Comparison of ENCODE assay signal across 8 cellular contexts in the genomic region with DNA sequence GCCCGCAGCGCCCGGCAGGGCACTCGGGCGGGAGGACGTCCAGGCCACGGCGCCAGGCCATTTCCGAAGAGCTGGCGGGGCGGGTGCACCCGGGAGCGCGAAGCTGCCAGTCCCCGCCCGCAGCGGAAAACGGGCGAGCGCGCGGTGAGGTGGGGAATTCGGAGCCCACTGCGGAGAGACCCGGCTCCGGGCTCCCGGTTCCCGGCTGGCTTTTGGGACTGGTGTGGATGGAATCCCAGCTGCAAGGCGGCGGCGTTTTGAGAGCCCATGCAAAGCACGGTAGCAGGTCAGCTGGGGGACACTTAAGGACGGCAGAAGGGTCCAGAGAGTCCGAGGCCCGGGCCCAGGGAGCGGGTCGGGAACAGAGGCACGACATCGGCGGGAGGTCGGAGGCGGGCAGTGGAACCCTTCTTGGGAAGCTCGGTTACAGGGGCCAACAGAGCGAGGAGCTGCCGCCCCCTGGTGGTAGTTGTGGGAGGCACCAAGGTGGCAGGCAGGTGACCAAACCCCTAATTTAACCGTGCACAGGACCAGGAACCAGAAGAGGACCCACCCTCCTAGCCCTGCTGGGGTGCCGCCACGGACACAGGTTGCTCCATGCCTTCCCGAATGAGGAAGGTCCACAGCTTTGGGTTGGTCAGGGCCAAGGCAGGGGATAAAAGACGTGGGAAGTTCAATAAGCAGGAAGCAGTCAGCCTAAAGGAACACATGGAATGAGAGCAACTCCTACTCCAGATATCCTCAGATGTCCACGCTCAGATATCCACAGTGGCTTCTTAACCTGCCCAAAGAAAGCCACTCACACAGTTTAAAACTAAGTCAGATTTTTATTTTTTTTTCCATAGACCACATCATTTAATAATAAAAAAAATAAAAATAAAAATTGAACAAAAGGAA. TPM values are rescaled to one million over a fixed set of nuclear protein-coding genes. Genes with fewer than 3 reads are reported as not detected.
DNase-seq lines count a peak whose midpoint lies in the region; ATAC-seq lines count a peak whose summit lies in the region.

No MANE protein-coding gene starts in this region.

- POLR2A ChIA-PET in activated CD4-positive, alpha-beta T cell treated with anti-CD3 and anti-CD28 coated beads, Interleukin-2, amount 10 ng/mL, durations not matched to agents 7 days and 5 days (lab: Charles Lee), result interaction anchor here (0.6 to 1.0 kb wide), 3 partner anchors 11 to 72 kb away, joined by 3 to 6 read pairs (median 4); no protein-coding TSS in a partner anchor

- peaks cover 33% of the 10 kb centered on the region for H3K36me3 Mint-ChIP-seq in activated CD4-positive, alpha-beta T cell treated with anti-CD3 and anti-CD28 coated beads, Interleukin-2, amount 10 ng/mL, durations not matched to agents 7 days and 5 days (ENCODE audit: low read depth)

- peaks cover 20% of the 10 kb centered on the region for H3K4me1 Mint-ChIP-seq in activated CD4-positive, alpha-beta T cell treated with anti-CD3 and anti-CD28 coated beads, Interleukin-2, amount 10 ng/mL, durations not matched to agents 7 days and 5 days

- DNase-seq in 8988T (peak; percentile 87), GM19238 (ENCODE audit: insufficient read length, low spot score) (peak; percentile 95), mesenteric fat pad (ENCODE audit: low spot score) (peak; percentile 94), NCI-H1417 treated with DMSO at 0.1 percent for 48 hours (lab: John Stamatoyannopoulos, UW) (no peak)
- DNase-seq in activated CD4-positive, alpha-beta T cell treated with anti-CD3 and anti-CD28 coated beads, Interleukin-2, amount 10 ng/mL, durations not matched to agents 7 days and 5 days, result peak; percentile 89
- peak; percentile 85 for DNase-seq in effector CD4-positive, alpha-beta T cell
- DNase-seq in stimulated activated CD8-positive, alpha-beta memory T cell treated with anti-CD3 and anti-CD28 coated beads, Interleukin-15, amount 100 ng/mL, for 48 hours (ENCODE audit: low read depth in 2 of 2), result peak; percentile 68 to 77

- ATAC-seq in HG03469 (IDR thresholded peaks at IDR 0.05; ENCODE audit: unreplicated experiment), result peak; percentile 39

- CTCF ChIA-PET in activated CD4-positive, alpha-beta T cell treated with anti-CD3 and anti-CD28 coated beads, Interleukin-2, amount 10 ng/mL, durations not matched to agents 7 days and 5 days (lab: Charles Lee), result interaction anchor here (0.5 to 4.3 kb wide), 43 partner anchors 9 to 1866 kb away, joined by 3 to 64 read pairs (median 5); a partner anchor contains a TSS

- peaks cover 8% of the 10 kb centered on the region for H3K27me3 Mint-ChIP-seq in activated CD4-positive, alpha-beta T cell treated with anti-CD3 and anti-CD28 coated beads, Interleukin-2, amount 10 ng/mL, durations not matched to agents 7 days and 5 days

- peak overlapping the region; percentile 68 for H3K27ac Mint-ChIP-seq in activated CD4-positive, alpha-beta T cell treated with anti-CD3 and anti-CD28 coated beads, Interleukin-2, amount 10 ng/mL, durations not matched to agents 7 days and 5 days

- H3K4me3 Mint-ChIP-seq in activated CD4-positive, alpha-beta T cell treated with anti-CD3 and anti-CD28 coated beads, Interleukin-2, amount 10 ng/mL, durations not matched to agents 7 days and 5 days, result peak overlapping the region; percentile 78

- H3K9me3 Mint-ChIP-seq in activated CD4-positive, alpha-beta T cell treated with anti-CD3 and anti-CD28 coated beads, Interleukin-2, amount 10 ng/mL, durations not matched to agents 7 days and 5 days, result no peaks in the 10 kb centered on the region

RNA-seq across cellular contexts. Expression of a gene that starts 0.7 kb away (rescaled TPM):
- total RNA-seq in activated CD4-positive, alpha-beta T cell treated with anti-CD3 and anti-CD28 coated beads, Interleukin-2, amount 10 ng/mL, durations not matched to agents 7 days and 5 days, result 1 to 10 TPM; 2.9 to 3.0 TPM
- total RNA-seq in mesenteric fat pad, result 2.4 TPM

RNA-seq across cellular contexts. Expression of a gene that starts 16.0 kb away (rescaled TPM):
- total RNA-seq in activated CD4-positive, alpha-beta T cell treated with anti-CD3 and anti-CD28 coated beads, Interleukin-2, amount 10 ng/mL, durations not matched to agents 7 days and 5 days, result under 1 TPM in 1 of 2 experiments, not detected in 1; 0.21 TPM
- not detected for total RNA-seq in mesenteric fat pad

RNA-seq across cellular contexts. Expression of a gene that starts 23.3 kb away (rescaled TPM):
- total RNA-seq in activated CD4-positive, alpha-beta T cell treated with anti-CD3 and anti-CD28 coated beads, Interleukin-2, amount 10 ng/mL, durations not matched to agents 7 days and 5 days, result 10 to 100 TPM; 60.4 to 60.7 TPM
- 113 TPM for total RNA-seq in mesenteric fat pad

RNA-seq across cellular contexts. Expression of a gene that starts 36.9 kb away (rescaled TPM):
- 100 to 1,000 TPM; 202 to 221 TPM for total RNA-seq in activated CD4-positive, alpha-beta T cell treated with anti-CD3 and anti-CD28 coated beads, Interleukin-2, amount 10 ng/mL, durations not matched to agents 7 days and 5 days
- total RNA-seq in mesenteric fat pad, result 137 TPM

RNA-seq across cellular contexts. Expression of a gene that starts 37.3 kb away (rescaled TPM):
- total RNA-seq in activated CD4-positive, alpha-beta T cell treated with anti-CD3 and anti-CD28 coated beads, Interleukin-2, amount 10 ng/mL, durations not matched to agents 7 days and 5 days, result 10 to 100 TPM; 48.0 to 48.2 TPM
- 50.5 TPM for total RNA-seq in mesenteric fat pad
